11 cellular contexts compared by ENCODE assay signal in genomic region chr3:111714305-111714704, GRCh38. TPM values are rescaled to one million over a fixed set of nuclear protein-coding genes. Genes with fewer than 3 reads are reported as not detected.
A peak's percentile ranks its signal among the peaks of the same experiment; 100 is the strongest.
DNase-seq lines count a peak whose midpoint lies in the region; ATAC-seq and TF ChIP-seq lines count a peak whose summit lies in the region.
"Had no signal": no experiment of that assay in that cellular context is flagged by ENCODE, and none has a peak within 500 bp of the region (broad histone marks: within the 10 kb centered on the region; RNA-seq: fewer than 3 reads in every experiment).

No MANE protein-coding gene starts in this region.

- H3K36me3 ChIP-seq in PC-3 (ENCODE audit: low read depth, low read length): peaks cover 11% of the 10 kb centered on the region; the same call in 1 of the 2 replicates
- no peaks in the 10 kb centered on the region for H3K36me3 ChIP-seq in heart right ventricle
- peaks cover 11% of the 10 kb centered on the region for H3K36me3 ChIP-seq in CD8-positive, alpha-beta T cell (ENCODE audit: insufficient read depth, low read length)

- no peaks in the 10 kb centered on the region for H4K20me1 ChIP-seq in PC-3 (ENCODE audit: low read length)

- H3K4me3 Mint-ChIP-seq in central memory CD8-positive, alpha-beta T cell: no peak overlapping the region
- no peak overlapping the region for H3K4me3 Mint-ChIP-seq in CD8-positive, alpha-beta T cell
- H3K4me3 Mint-ChIP-seq in activated CD8-positive, alpha-beta T cell treated with anti-CD3 and anti-CD28 coated beads for 36 hours: no peak overlapping the region
- H3K4me3 Mint-ChIP-seq: dendritic cell treated with granulocyte-macrophage colony-stimulating factor and Interleukin-4, amounts not matched to agents 40 ng/mL and 50 ng/mL, for 4 days had no signal

- peak; percentile 24; the same call in 1 of the 2 replicates for TF ChIP-seq CTCF in PC-3 (conservative IDR thresholded peaks at IDR 0.05; ENCODE audit: low read depth, low read length)
- no peak for TF ChIP-seq CTCF in heart right ventricle (IDR thresholded peaks at IDR 0.05)
- no peak for TF ChIP-seq CTCF in CD8-positive, alpha-beta T cell (IDR thresholded peaks at IDR 0.05)
- TF ChIP-seq CTCF in activated CD8-positive, alpha-beta T cell treated with anti-CD3 and anti-CD28 coated beads for 36 hours (IDR thresholded peaks at IDR 0.05): no peak

- intact Hi-C loops in PC-3 (cut with micrococcal nuclease): no loop called here
- intact Hi-C loops in heart right ventricle (cut with DNase I): no loop called here
- intact Hi-C loops in CD8-positive, alpha-beta T cell (cut with DNase I, micrococcal nuclease): loop anchor here in 1 of 2 experiments (10.0 kb wide), 1 partner anchor 150 kb away; no protein-coding TSS in a partner anchor
- intact Hi-C loops in activated CD8-positive, alpha-beta T cell treated with anti-CD3 and anti-CD28 coated beads for 36 hours (cut with micrococcal nuclease): loop anchor here (10.0 kb wide), 1 partner anchor 150 kb away; no protein-coding TSS in a partner anchor

- CTCF ChIA-PET in PC-3 (lab: Charles Lee): interaction anchor here (0.7 to 6.3 kb wide), 2 partner anchors 16 to 146 kb away, joined by 5 to 76 read pairs; no protein-coding TSS in a partner anchor
- CTCF ChIA-PET in CD8-positive, alpha-beta T cell (lab: Charles Lee): interaction anchor here (0.8 to 10.4 kb wide), 9 partner anchors 8 to 344 kb away, joined by 3 to 379 read pairs (median 7); no protein-coding TSS in a partner anchor
- CTCF ChIA-PET in activated CD8-positive, alpha-beta T cell treated with anti-CD3 and anti-CD28 coated beads for 36 hours (lab: Charles Lee): interaction anchor here (0.7 to 14.3 kb wide), 10 partner anchors 8 to 300 kb away, joined by 3 to 318 read pairs (median 34); partner anchors contain the start of gene PHLDB2

- no peaks in the 10 kb centered on the region for H3K9me2 ChIP-seq in PC-3 (replicated peaks; ENCODE audit: low read length)

- H3K9ac ChIP-seq in PC-3 (ENCODE audit: low read length): no peak overlapping the region

- H3K4me1 Mint-ChIP-seq in central memory CD8-positive, alpha-beta T cell: peaks cover 39% of the 10 kb centered on the region
- H3K4me1 Mint-ChIP-seq in CD8-positive, alpha-beta T cell (ENCODE audit: low read depth): peaks cover 10% of the 10 kb centered on the region
- peaks cover 2% of the 10 kb centered on the region for H3K4me1 Mint-ChIP-seq in activated CD8-positive, alpha-beta T cell treated with anti-CD3 and anti-CD28 coated beads for 36 hours (ENCODE audit: low read depth)

- H3K27me3 Mint-ChIP-seq in central memory CD8-positive, alpha-beta T cell: no peaks in the 10 kb centered on the region
- H3K27me3 Mint-ChIP-seq in CD8-positive, alpha-beta T cell (ENCODE audit: low read depth): no peaks in the 10 kb centered on the region
- H3K27me3 Mint-ChIP-seq in activated CD8-positive, alpha-beta T cell treated with anti-CD3 and anti-CD28 coated beads for 36 hours: no peaks in the 10 kb centered on the region
- H3K27me3 Mint-ChIP-seq: dendritic cell treated with granulocyte-macrophage colony-stimulating factor and Interleukin-4, amounts not matched to agents 40 ng/mL and 50 ng/mL, for 4 days had no signal

- no peak overlapping the region for H2AFZ ChIP-seq in PC-3 (ENCODE audit: low read length)

- H3K36me3 Mint-ChIP-seq in central memory CD8-positive, alpha-beta T cell (ENCODE audit: insufficient read depth): peaks cover 33% of the 10 kb centered on the region
- peaks cover 76% of the 10 kb centered on the region for H3K36me3 Mint-ChIP-seq in CD8-positive, alpha-beta T cell
- peaks cover 11% of the 10 kb centered on the region for H3K36me3 Mint-ChIP-seq in activated CD8-positive, alpha-beta T cell treated with anti-CD3 and anti-CD28 coated beads for 36 hours (ENCODE audit: low read depth)

- H3K27me3 ChIP-seq in PC-3 (ENCODE audit: low read length) (no peaks in the 10 kb centered on the region), heart right ventricle (no peaks in the 10 kb centered on the region)
- H3K27me3 ChIP-seq in CD8-positive, alpha-beta T cell (ENCODE audit: insufficient read depth, low read length): no peaks in the 10 kb centered on the region

- H3K9me3 Mint-ChIP-seq in central memory CD8-positive, alpha-beta T cell: no peaks in the 10 kb centered on the region
- no peaks in the 10 kb centered on the region for H3K9me3 Mint-ChIP-seq in CD8-positive, alpha-beta T cell
- no peaks in the 10 kb centered on the region for H3K9me3 Mint-ChIP-seq in activated CD8-positive, alpha-beta T cell treated with anti-CD3 and anti-CD28 coated beads for 36 hours
- H3K9me3 Mint-ChIP-seq: dendritic cell treated with granulocyte-macrophage colony-stimulating factor and Interleukin-4, amounts not matched to agents 40 ng/mL and 50 ng/mL, for 4 days had no signal

- peaks cover 6% of the 10 kb centered on the region; the same call in 1 of the 2 replicates for H3K79me2 ChIP-seq in PC-3 (ENCODE audit: low read length)

- WGBS in heart right ventricle, 2 donors: 71 to 77% methylated on average over 1 of the region's 1 CpG

- peak overlapping the region; percentile 40 for H3K27ac Mint-ChIP-seq in central memory CD8-positive, alpha-beta T cell (ENCODE audit: low read depth)
- H3K27ac Mint-ChIP-seq in CD8-positive, alpha-beta T cell: no peak overlapping the region
- no peak overlapping the region for H3K27ac Mint-ChIP-seq in activated CD8-positive, alpha-beta T cell treated with anti-CD3 and anti-CD28 coated beads for 36 hours
- H3K27ac Mint-ChIP-seq: dendritic cell treated with granulocyte-macrophage colony-stimulating factor and Interleukin-4, amounts not matched to agents 40 ng/mL and 50 ng/mL, for 4 days had no signal

- BruUV-seq in PC-3 (replicated peaks; lab: Mats Ljungman, UMichigan): no TSS peak

- no peak overlapping the region for H3K27ac ChIP-seq in PC-3 (ENCODE audit: low read length)
- H3K27ac ChIP-seq in heart right ventricle: no peak overlapping the region
- H3K27ac ChIP-seq in CD8-positive, alpha-beta T cell (ENCODE audit: low read depth, low read length): no peak overlapping the region

- H3F3A ChIP-seq in PC-3 (ENCODE audit: low read length, unreplicated experiment): no peaks in the 10 kb centered on the region

- DNase-seq in ELR (ENCODE audit: low read depth) (peak; percentile 65), PC-3 (peak; percentile 51), myocyte (ENCODE audit: low read depth) (peak; percentile 75), heart right ventricle (no peak)
- no peak for DNase-seq in central memory CD8-positive, alpha-beta T cell (ENCODE audit: low spot score in 2 of 2)
- DNase-seq in CD8-positive, alpha-beta T cell: no peak
- DNase-seq in activated CD8-positive, alpha-beta T cell treated with anti-CD3 and anti-CD28 coated beads for 36 hours: no peak
- DNase-seq: activated effector memory CD4-positive, alpha-beta T cell treated with anti-CD3 and anti-CD28 coated beads, Interleukin-2, amount 50 U/mL, for 16 hours; SHP77 had no signal

- no peak overlapping the region for H3K4me3 ChIP-seq in PC-3 (ENCODE audit: low read length)
- H3K4me3 ChIP-seq in heart right ventricle: no peak overlapping the region
- H3K4me3 ChIP-seq in CD8-positive, alpha-beta T cell (ENCODE audit: low read depth, low read length): no peak overlapping the region

- H3K9me3 ChIP-seq in PC-3 (ENCODE audit: low read length) (no peaks in the 10 kb centered on the region), heart right ventricle (no peaks in the 10 kb centered on the region)
- no peaks in the 10 kb centered on the region for H3K9me3 ChIP-seq in CD8-positive, alpha-beta T cell (ENCODE audit: low read length)

- H3K4me1 ChIP-seq in PC-3 (ENCODE audit: insufficient read depth, low read length) (peaks cover 25% of the 10 kb centered on the region), heart right ventricle (peaks cover 0 to 35% (median 19%) of the 10 kb centered on the region in 9 donors)
- H3K4me1 ChIP-seq in CD8-positive, alpha-beta T cell (ENCODE audit: insufficient read depth, low read length): no peaks in the 10 kb centered on the region

- ATAC-seq in PC-3 (0 out of 2 replicates have a peak, but pooled peaks have one; percentile 3), GM21619 (IDR thresholded peaks at IDR 0.05; ENCODE audit: unreplicated experiment) (no peak), heart right ventricle (no peak)
- no peak for ATAC-seq in central memory CD8-positive, alpha-beta T cell (replicated peaks; ENCODE audit: extremely low read depth, poor library complexity, severe bottlenecking)
- no peak for ATAC-seq in CD8-positive, alpha-beta T cell
- ATAC-seq in activated CD8-positive, alpha-beta T cell treated with anti-CD3 and anti-CD28 coated beads for 36 hours: no peak

- POLR2A ChIA-PET in PC-3 (lab: Charles Lee; ENCODE audit: unreplicated experiment): no interaction called here
- POLR2A ChIA-PET in CD8-positive, alpha-beta T cell (lab: Charles Lee): no interaction called here
- POLR2A ChIA-PET in activated CD8-positive, alpha-beta T cell treated with anti-CD3 and anti-CD28 coated beads for 36 hours (lab: Charles Lee): interaction anchor here (0.6 kb wide), 1 partner anchor 179 kb away, joined by 4 read pairs; no protein-coding TSS in a partner anchor

- no peak overlapping the region for H3K4me2 ChIP-seq in PC-3 (ENCODE audit: low read length)

RNA-seq across cellular contexts. Expression of gene PLCXD2, which starts 39.8 kb away (rescaled TPM):
- 8.1 and 10.4 TPM in 2 replicates for total RNA-seq in PC-3 (2014; rRNA removed)
- 1.3 TPM in 2 replicates for total RNA-seq in myocyte
- 0.74 TPM for polyA plus RNA-seq in myocyte (2012)
- 10 to 100 TPM in 2 of 10 donors, 1 to 10 TPM in 7, under 1 TPM in 1; 0.96 to 19.7 (median 3.2) TPM for total RNA-seq in heart right ventricle
- polyA plus RNA-seq in heart right ventricle: 1 to 10 TPM; 2.4 to 3.6 TPM
- total RNA-seq in CD8-positive, alpha-beta T cell: 10 to 100 TPM; 52.6 to 52.8 TPM
- 10 to 100 TPM; 10.8 to 11.4 TPM for total RNA-seq in activated CD8-positive, alpha-beta T cell treated with anti-CD3 and anti-CD28 coated beads for 36 hours

Comparison
In these comparisons a context has a peak if more than half of its experiments do, and no peak if none do; other contexts are left out.
1. DNase-seq: peak in ELR (single experiment), PC-3 (single experiment) and myocyte (single experiment); none in central memory CD8-positive, alpha-beta T cell (0 of 2), heart right ventricle (0 of 2), CD8-positive, alpha-beta T cell (0 of 7) and activated CD8-positive, alpha-beta T cell treated with anti-CD3 and anti-CD28 coated beads for 36 hours (single experiment).